ENCODE assay signal across 14 cellular contexts in genomic region chr17:41915566-41915965, GRCh38. TPM values are rescaled to one million over a fixed set of nuclear protein-coding genes. Genes with fewer than 3 reads are reported as not detected.
DNase-seq lines count a peak whose midpoint lies in the region; ATAC-seq and TF ChIP-seq lines count a peak whose summit lies in the region.
"Had no signal": no experiment of that assay in that cellular context is flagged by ENCODE, and none has a peak within 500 bp of the region (broad histone marks: within the 10 kb centered on the region; RNA-seq: fewer than 3 reads in every experiment).

No MANE protein-coding gene starts in this region.

- peaks cover 66% of the 10 kb centered on the region for H3K4me1 ChIP-seq in skeletal muscle satellite cell (ENCODE audit: control insufficient read depth, insufficient read depth, low read length)

- no peak overlapping the region for H3K27ac ChIP-seq in SU-DHL-6 (ENCODE audit: low read depth, low read length)
- H3K27ac ChIP-seq: heart left ventricle, testis had no signal

- DNase-seq in activated T-cell treated with anti-CD3 and anti-CD28 coated beads, Interleukin-2, amount 50 U/mL, for 4 hours, result no peak
- DNase-seq in activated T-cell treated with anti-CD3 and anti-CD28 coated beads, Interleukin-2, amount 50 U/mL, for 1 hour, result no peak
- DNase-seq in epithelial cell of esophagus (ENCODE audit: low read depth) (peak; percentile 74), 8988T (no peak), NCI-H345 (lab: John Stamatoyannopoulos, UW) (no peak)
- DNase-seq in stimulated activated CD4-positive, alpha-beta T cell treated with anti-CD3 and anti-CD28 coated beads, Interleukin-15, amount 100 ng/mL, for 24 hours, result no peak
- DNase-seq: dermis blood vessel endothelial cell, heart left ventricle, NCI-H2171, OCI-M1, testis had no signal

- no peaks in the 10 kb centered on the region for H3K27me3 ChIP-seq in SU-DHL-6 (ENCODE audit: low read length)
- H3K27me3 ChIP-seq in skeletal muscle satellite cell (ENCODE audit: control insufficient read depth, insufficient read depth, low read length), result no peaks in the 10 kb centered on the region
- H3K27me3 ChIP-seq: heart left ventricle, testis had no signal

- H2AFZ ChIP-seq in SU-DHL-6 (ENCODE audit: low read depth, low read length, severe bottlenecking), result no peak overlapping the region

- H3K9ac ChIP-seq in SU-DHL-6 (ENCODE audit: low read length), result no peak overlapping the region
- no peak overlapping the region for H3K9ac ChIP-seq in skeletal muscle satellite cell (ENCODE audit: low read depth, low read length)

- H3K4me3 ChIP-seq in SU-DHL-6 (ENCODE audit: insufficient read depth, low read length, poor library complexity, severe bottlenecking) (no peak overlapping the region), epithelial cell of esophagus (ENCODE audit: low read length) (peak overlapping the region; percentile 0), skeletal muscle satellite cell (ENCODE audit: low read length) (no peak overlapping the region)
- H3K4me3 ChIP-seq: HAP-1, heart left ventricle, testis had no signal

- TF ChIP-seq CTCF in SU-DHL-6 (IDR thresholded peaks at IDR 0.05; ENCODE audit: insufficient read depth, low read length, poor library complexity, severe bottlenecking), result no peak
- TF ChIP-seq CTCF in epithelial cell of esophagus (IDR thresholded peaks at IDR 0.05; ENCODE audit: insufficient read depth, low read depth, low read length, missing control alignments), result no peak

- H3K9me2 ChIP-seq in SU-DHL-6 (replicated peaks; ENCODE audit: insufficient read depth, low read length), result no peaks in the 10 kb centered on the region

- no peaks in the 10 kb centered on the region for H3K27me3 Mint-ChIP-seq in activated T-cell treated with anti-CD3 and anti-CD28 coated beads, Interleukin-2, amount 50 U/mL, for 4 hours (ENCODE audit: low read depth)

- H3K79me2 ChIP-seq in SU-DHL-6 (ENCODE audit: insufficient read depth, low read length), result peaks cover 70% of the 10 kb centered on the region

- no peaks in the 10 kb centered on the region for H3K9me3 Mint-ChIP-seq in activated T-cell treated with anti-CD3 and anti-CD28 coated beads, Interleukin-2, amount 50 U/mL, for 4 hours

- H3K4me3 Mint-ChIP-seq in activated T-cell treated with anti-CD3 and anti-CD28 coated beads, Interleukin-2, amount 50 U/mL, for 4 hours, result peak overlapping the region; percentile 27

- no peaks in the 10 kb centered on the region for H3K9me3 ChIP-seq in SU-DHL-6 (ENCODE audit: insufficient read depth, low read length)
- H3K9me3 ChIP-seq in skeletal muscle satellite cell (replicated peaks; ENCODE audit: low read length), result no peaks in the 10 kb centered on the region
- H3K9me3 ChIP-seq: HAP-1, heart left ventricle, testis had no signal

- peaks cover 15% of the 10 kb centered on the region for H3K36me3 Mint-ChIP-seq in activated T-cell treated with anti-CD3 and anti-CD28 coated beads, Interleukin-2, amount 50 U/mL, for 4 hours (ENCODE audit: insufficient read depth)

- no peaks in the 10 kb centered on the region for H3F3A ChIP-seq in SU-DHL-6 (ENCODE audit: insufficient read depth)

- peaks cover 5% of the 10 kb centered on the region; the same call in 1 of the 2 replicates for H3K36me3 ChIP-seq in SU-DHL-6 (ENCODE audit: low read length)
- peaks cover 32% of the 10 kb centered on the region for H3K36me3 ChIP-seq in skeletal muscle satellite cell (ENCODE audit: insufficient read depth, low read length)

- ATAC-seq in activated T-cell treated with anti-CD3 and anti-CD28 coated beads, Interleukin-2, amount 50 U/mL, for 4 hours, result no peak
- ATAC-seq: heart left ventricle had no signal

- H3K4me2 ChIP-seq in SU-DHL-6 (ENCODE audit: low read depth, low read length, poor library complexity, severe bottlenecking), result peak overlapping the region; percentile 6
- H3K4me2 ChIP-seq in skeletal muscle satellite cell (ENCODE audit: low read length), result peak overlapping the region; percentile 15

- peaks cover 25% of the 10 kb centered on the region for H4K20me1 ChIP-seq in SU-DHL-6 (ENCODE audit: low read depth, low read length)

- H3K4me1 Mint-ChIP-seq in activated T-cell treated with anti-CD3 and anti-CD28 coated beads, Interleukin-2, amount 50 U/mL, for 4 hours (ENCODE audit: low read depth), result peaks cover 30% of the 10 kb centered on the region

RNA-seq across cellular contexts. Expression of gene ACLY, which starts 3.2 kb away (rescaled TPM):
- 100 to 1,000 TPM; 197 to 210 (median 198) TPM for total RNA-seq in activated T-cell treated with anti-CD3 and anti-CD28 coated beads, Interleukin-2, amount 50 U/mL, for 4 hours
- total RNA-seq in skeletal muscle satellite cell (2012; rRNA removed), result 289 and 299 TPM in 2 replicates

RNA-seq across cellular contexts. Expression of gene ODAD4, which starts 14.9 kb away (rescaled TPM):
- under 1 TPM; 0.26 to 0.91 (median 0.79) TPM for total RNA-seq in activated T-cell treated with anti-CD3 and anti-CD28 coated beads, Interleukin-2, amount 50 U/mL, for 4 hours
- total RNA-seq in skeletal muscle satellite cell (2012; rRNA removed), result 0.25 and 0.66 TPM in 2 replicates

RNA-seq across cellular contexts. Expression of gene KLHL11, which starts 50.3 kb away (rescaled TPM):
- 10 to 100 TPM; 27.7 to 31.2 (median 30.3) TPM for total RNA-seq in activated T-cell treated with anti-CD3 and anti-CD28 coated beads, Interleukin-2, amount 50 U/mL, for 4 hours
- total RNA-seq in skeletal muscle satellite cell (2012; rRNA removed), result 22.1 and 23.6 TPM in 2 replicates

RNA-seq across cellular contexts. Expression of gene CNP, which starts 51.0 kb away (rescaled TPM):
- total RNA-seq in activated T-cell treated with anti-CD3 and anti-CD28 coated beads, Interleukin-2, amount 50 U/mL, for 4 hours, result 10 to 100 TPM; 70.0 to 80.0 (median 78.3) TPM
- 32.8 and 33.2 TPM in 2 replicates for total RNA-seq in skeletal muscle satellite cell (2012; rRNA removed)
